30 cellular contexts compared by ENCODE assay signal in genomic region chr7:29810813-29811482, GRCh38. TPM values are rescaled to one million over a fixed set of nuclear protein-coding genes. Genes with fewer than 3 reads are reported as not detected.
"Had no signal": no experiment of that assay in that cellular context is flagged by ENCODE, and none has a peak within 500 bp of the region (broad histone marks: within the 10 kb centered on the region; RNA-seq: fewer than 3 reads in every experiment).

No MANE protein-coding gene starts in this region.

- H3K27ac ChIP-seq: ascending aorta, cardiac muscle cell, VCaP had no signal

- H3K4me1 ChIP-seq: ascending aorta had no signal

- DNase-seq: activated B cell treated with CpG ODN at 0.5 μM for 24 hours; activated CD4-positive, alpha-beta memory T cell treated with anti-CD3 and anti-CD28 coated beads, Interleukin-2, amount 10 ng/mL, durations not matched to agents 7 days and 5 days; activated CD4-positive, alpha-beta T cell treated with anti-CD3 and anti-CD28 coated beads for 1 hour; activated CD4-positive, alpha-beta T cell treated with anti-CD3 and anti-CD28 coated beads for 36 hours; activated CD4-positive, alpha-beta T cell treated with anti-CD3 and anti-CD28 coated beads for 48 hours; activated CD4-positive, alpha-beta T cell treated with anti-CD3 and anti-CD28 coated beads, Interleukin-2, amount 10 ng/mL, durations not matched to agents 7 days and 5 days; activated CD4-positive, alpha-beta T cell treated with anti-CD3 and anti-CD28 coated beads, Interleukin-2, amount 50 U/mL, for 48 hours; activated CD8-positive, alpha-beta memory T cell treated with anti-CD3 and anti-CD28 coated beads for 24 hours; activated CD8-positive, alpha-beta memory T cell treated with anti-CD3 and anti-CD28 coated beads, Interleukin-2, amount 10 ng/mL, durations not matched to agents 7 days and 5 days; activated CD8-positive, alpha-beta memory T cell treated with anti-CD3 and anti-CD28 coated beads, Interleukin-2, amount 50 U/mL, for 48 hours; activated CD8-positive, alpha-beta T cell treated with anti-CD3 and anti-CD28 coated beads, Interleukin-2, amount 10 ng/mL, durations not matched to agents 7 days and 5 days; activated effector memory CD4-positive, alpha-beta T cell treated with Interleukin-2 at 50 U/mL for 16 hours; activated gamma-delta T cell; activated naive CD4-positive, alpha-beta T cell treated with anti-CD3 and anti-CD28 coated beads, Interleukin-2, amount 10 ng/mL, durations not matched to agents 7 days and 5 days; activated naive CD4-positive, alpha-beta T cell treated with Interleukin-2 at 50 U/mL for 16 hours; activated naive CD8-positive, alpha-beta T cell treated with anti-CD3 and anti-CD28 coated beads, Interleukin-2, amount 10 ng/mL, durations not matched to agents 7 days and 5 days; activated naive CD8-positive, alpha-beta T cell treated with anti-CD3 and anti-CD28 coated beads, Interleukin-2, amount 50 U/mL, for 24 hours; activated T-cell treated with anti-CD3 and anti-CD28 coated beads, Interleukin-2, amount 50 U/mL, for 24 hours; activated T-cell treated with anti-CD3 and anti-CD28 coated beads, Interleukin-2, amount 50 U/mL, for 48 hours; amygdala; cerebellar nuclear complex; T-helper 1 cell; T-helper 2 cell; T-helper 9 cell had no signal

- H3K9me3 ChIP-seq: ascending aorta had no signal

- FAIRE-seq: bronchial epithelial cell, TTC549 had no signal

- H3K36me3 ChIP-seq: ascending aorta, cardiac muscle cell had no signal

- H3K27me3 ChIP-seq: ascending aorta had no signal

- H3K4me3 ChIP-seq: ascending aorta, cardiac muscle cell had no signal

RNA-seq across cellular contexts. Expression of gene WIPF3, which starts 4.6 kb away (rescaled TPM):
- total RNA-seq: activated B cell treated with CpG ODN at 0.5 μM for 24 hours; activated CD4-positive, alpha-beta memory T cell treated with anti-CD3 and anti-CD28 coated beads, Interleukin-2, amount 10 ng/mL, durations not matched to agents 7 days and 5 days; activated CD4-positive, alpha-beta T cell treated with anti-CD3 and anti-CD28 coated beads for 36 hours; activated CD4-positive, alpha-beta T cell treated with anti-CD3 and anti-CD28 coated beads, Interleukin-2, amount 10 ng/mL, durations not matched to agents 7 days and 5 days; activated CD8-positive, alpha-beta memory T cell treated with anti-CD3 and anti-CD28 coated beads, Interleukin-2, amount 10 ng/mL, durations not matched to agents 7 days and 5 days; activated CD8-positive, alpha-beta T cell treated with anti-CD3 and anti-CD28 coated beads, Interleukin-2, amount 10 ng/mL, durations not matched to agents 7 days and 5 days; activated naive CD8-positive, alpha-beta T cell treated with anti-CD3 and anti-CD28 coated beads, Interleukin-2, amount 10 ng/mL, durations not matched to agents 7 days and 5 days; activated T-helper 2 cell treated with anti-CD3 and anti-CD28 coated beads, Interferon-gamma antibody, Interleukin-2, Interleukin-4, amounts not matched to agents 10 μg/mL and 5 μg/mL and 100 μg/mL, durations not matched to agents 14 hours and 24 hours and 36 hours had no signal
